Comparison of ENCODE assay signal across 11 cellular contexts in genomic region chr1:27597511-27598216, GRCh38. TPM values are rescaled to one million over a fixed set of nuclear protein-coding genes. Genes with fewer than 3 reads are reported as not detected.
DNase-seq lines count a peak whose midpoint lies in the region; ATAC-seq and TF ChIP-seq lines count a peak whose summit lies in the region.
"Had no signal": no experiment of that assay in that cellular context is flagged by ENCODE, and none has a peak within 500 bp of the region (broad histone marks: within the 10 kb centered on the region; RNA-seq: fewer than 3 reads in every experiment).

No MANE protein-coding gene starts in this region.

- ATAC-seq in CD8-positive, alpha-beta T cell: no peak
- ATAC-seq in psoas muscle (no peak), GM18505 (IDR thresholded peaks at IDR 0.05; ENCODE audit: unreplicated experiment) (no peak), T-helper 17 cell (no peak), GM18520 (IDR thresholded peaks at IDR 0.05; ENCODE audit: unreplicated experiment) (no peak)

- CTCF ChIA-PET in CD8-positive, alpha-beta T cell (lab: Charles Lee): interaction anchor here (2.7 to 14.7 kb wide), 3 partner anchors 41 to 197 kb away, joined by 8 to 405 read pairs (median 160); partner anchors contain the start of gene IFI6

- no peak overlapping the region for H3K4me3 ChIP-seq in CD8-positive, alpha-beta T cell (ENCODE audit: low read depth, low read length)
- H3K4me3 ChIP-seq in esophagus (ENCODE audit: low read depth in 1 of 2, low read length in 2 of 2) (no peak overlapping the region), psoas muscle (peak overlapping the region; percentile 30)

- POLR2A ChIA-PET in CD8-positive, alpha-beta T cell (lab: Charles Lee): no interaction called here

- no peaks in the 10 kb centered on the region for H3K27me3 ChIP-seq in CD8-positive, alpha-beta T cell (ENCODE audit: insufficient read depth, low read length)
- H3K27me3 ChIP-seq in esophagus (ENCODE audit: control insufficient read depth in 1 of 2, insufficient read depth in 2 of 2, low read length in 2 of 2): no peaks in the 10 kb centered on the region
- H3K27me3 ChIP-seq in psoas muscle (ENCODE audit: insufficient read depth in 3 of 3, low read length in 2 of 3): no peaks in the 10 kb centered on the region

- 58 to 59% methylated on average over 7 of the region's 7 CpGs for WGBS in esophagus, 2 donors
- 19 to 40% (median 30%) methylated on average over 5 to 7 of the region's 7 CpGs for WGBS in psoas muscle, 3 donors

- no peak for TF ChIP-seq CTCF in CD8-positive, alpha-beta T cell (IDR thresholded peaks at IDR 0.05)
- TF ChIP-seq CTCF in psoas muscle (IDR thresholded peaks at IDR 0.05): no peak

- no peaks in the 10 kb centered on the region for H3K9me3 Mint-ChIP-seq in CD8-positive, alpha-beta T cell
- H3K9me3 Mint-ChIP-seq: activated CD4-positive, alpha-beta memory T cell treated with anti-CD3 and anti-CD28 coated beads for 36 hours; dendritic cell treated with granulocyte-macrophage colony-stimulating factor and Interleukin-4, amounts not matched to agents 40 ng/mL and 50 ng/mL, for 4 days had no signal

- peaks cover 35% of the 10 kb centered on the region for H3K4me1 Mint-ChIP-seq in CD8-positive, alpha-beta T cell (ENCODE audit: low read depth)
- peaks cover 48% of the 10 kb centered on the region for H3K4me1 Mint-ChIP-seq in T-helper 17 cell

- intact Hi-C loops in CD8-positive, alpha-beta T cell (cut with DNase I, micrococcal nuclease): no loop called here
- intact Hi-C loops in psoas muscle (cut with DNase I): loop anchor here in 1 of 2 donors (2.0 kb wide), 1 partner anchor 23 kb away; no protein-coding TSS in a partner anchor

- no peak overlapping the region for H3K27ac Mint-ChIP-seq in CD8-positive, alpha-beta T cell
- H3K27ac Mint-ChIP-seq in T-helper 17 cell: no peak overlapping the region
- H3K27ac Mint-ChIP-seq: activated CD4-positive, alpha-beta memory T cell treated with anti-CD3 and anti-CD28 coated beads for 36 hours; dendritic cell treated with granulocyte-macrophage colony-stimulating factor and Interleukin-4, amounts not matched to agents 40 ng/mL and 50 ng/mL, for 4 days had no signal

- no peaks in the 10 kb centered on the region for H3K36me3 Mint-ChIP-seq in CD8-positive, alpha-beta T cell
- peaks cover 2% of the 10 kb centered on the region for H3K36me3 Mint-ChIP-seq in T-helper 17 cell (ENCODE audit: low read depth)
- H3K36me3 Mint-ChIP-seq: activated CD4-positive, alpha-beta memory T cell treated with anti-CD3 and anti-CD28 coated beads for 36 hours had no signal

- no peaks in the 10 kb centered on the region for H3K36me3 ChIP-seq in CD8-positive, alpha-beta T cell (ENCODE audit: insufficient read depth, low read length)
- H3K36me3 ChIP-seq in esophagus (ENCODE audit: control insufficient read depth in 2 of 2, insufficient read depth in 2 of 2, low read length in 1 of 2) (peaks cover 0 to 13% of the 10 kb centered on the region in 2 donors), psoas muscle (ENCODE audit: insufficient read depth in 1 of 2, low read depth in 1 of 2) (no peaks in the 10 kb centered on the region)

- H3K4me1 ChIP-seq in CD8-positive, alpha-beta T cell (ENCODE audit: insufficient read depth, low read length): peaks cover 81% of the 10 kb centered on the region
- H3K4me1 ChIP-seq in esophagus (ENCODE audit: control insufficient read depth in 2 of 2, insufficient read depth in 2 of 2, low read length in 1 of 2) (peaks cover 35 to 65% of the 10 kb centered on the region in 2 donors), psoas muscle (peaks cover 83% of the 10 kb centered on the region)

- DNase-seq in CD8-positive, alpha-beta T cell: no peak
- DNase-seq in M059J (ENCODE audit: low read depth) (peak; percentile 44), psoas muscle (peak in 1 of 2 donors; percentile 7), T-helper 17 cell (no peak)
- DNase-seq in activated CD4-positive, CD25-positive, alpha-beta regulatory T cell (lab: John Stamatoyannopoulos, UW): no peak
- DNase-seq: activated CD4-positive, alpha-beta memory T cell treated with anti-CD3 and anti-CD28 coated beads for 36 hours; stimulated activated CD4-positive, alpha-beta T cell treated with anti-CD3 and anti-CD28 coated beads, Interleukin-15, amount 100 ng/mL, for 24 hours had no signal

- no peaks in the 10 kb centered on the region for H3K27me3 Mint-ChIP-seq in CD8-positive, alpha-beta T cell (ENCODE audit: low read depth)
- no peaks in the 10 kb centered on the region for H3K27me3 Mint-ChIP-seq in T-helper 17 cell
- H3K27me3 Mint-ChIP-seq: activated CD4-positive, alpha-beta memory T cell treated with anti-CD3 and anti-CD28 coated beads for 36 hours had no signal

- no peak for TF ChIP-seq POLR2A in GM18505 (IDR thresholded peaks at IDR 0.05; ENCODE audit: borderline replicate concordance, extremely low read depth, insufficient read depth, insufficient read length)

- H3K27ac ChIP-seq in CD8-positive, alpha-beta T cell (ENCODE audit: low read depth, low read length): no peak overlapping the region
- H3K27ac ChIP-seq in esophagus (ENCODE audit: low read depth in 2 of 2, low read length in 1 of 2) (peak overlapping the region; percentile 44 to 76), psoas muscle (peak overlapping the region; percentile 99)

- H3K9me3 ChIP-seq in CD8-positive, alpha-beta T cell (ENCODE audit: low read length): no peaks in the 10 kb centered on the region
- H3K9me3 ChIP-seq in esophagus (ENCODE audit: control insufficient read depth in 2 of 2, insufficient read depth in 1 of 2, low read depth in 1 of 2, low read length in 1 of 2) (no peaks in the 10 kb centered on the region), psoas muscle (no peaks in the 10 kb centered on the region), T-helper 17 cell (ENCODE audit: control insufficient read depth, low read length, poor library complexity, severe bottlenecking) (no peaks in the 10 kb centered on the region)

- peak overlapping the region; percentile 38 for H3K4me3 Mint-ChIP-seq in CD8-positive, alpha-beta T cell
- no peak overlapping the region for H3K4me3 Mint-ChIP-seq in T-helper 17 cell
- H3K4me3 Mint-ChIP-seq: activated CD4-positive, alpha-beta memory T cell treated with anti-CD3 and anti-CD28 coated beads for 36 hours; dendritic cell treated with granulocyte-macrophage colony-stimulating factor and Interleukin-4, amounts not matched to agents 40 ng/mL and 50 ng/mL, for 4 days had no signal

RNA-seq across cellular contexts. Expression of gene AHDC1, which starts 6.3 kb away (rescaled TPM):
- total RNA-seq in CD8-positive, alpha-beta T cell: 10 to 100 TPM; 19.5 to 21.1 TPM
- 6.0 and 19.1 TPM in 2 replicates for total RNA-seq in M059J (2014; rRNA removed; shearing (Covaris generic))
- polyA plus RNA-seq in esophagus (10 to 100 TPM; 24.7 to 58.4 TPM), psoas muscle (10 to 100 TPM in 1 of 3 donors, 1 to 10 TPM in 2; 6.4 to 19.8 (median 9.7) TPM)
- total RNA-seq in psoas muscle (10 to 100 TPM; 35.9 to 65.2 (median 59.0) TPM), T-helper 17 cell (10 to 100 TPM; 15.9 to 18.7 TPM)

RNA-seq across cellular contexts. Expression of gene FGR, which starts 37.3 kb away (rescaled TPM):
- total RNA-seq in CD8-positive, alpha-beta T cell: 1 to 10 TPM; 1.4 to 2.5 TPM
- 0.17 TPM in 1 of 2 replicates, not detected in the other for total RNA-seq in M059J (2014; rRNA removed; shearing (Covaris generic))
- polyA plus RNA-seq in esophagus (1 to 10 TPM; 3.4 to 3.6 TPM), psoas muscle (1 to 10 TPM; 1.7 to 3.8 (median 2.0) TPM)
- total RNA-seq in psoas muscle (1 to 10 TPM; 1.3 to 3.5 (median 3.1) TPM), T-helper 17 cell (10 to 100 TPM in 1 of 2 donors, 1 to 10 TPM in 1; 3.3 to 12.6 TPM)
